ENCODE assay signal across 8 cellular contexts in the genomic region with DNA sequence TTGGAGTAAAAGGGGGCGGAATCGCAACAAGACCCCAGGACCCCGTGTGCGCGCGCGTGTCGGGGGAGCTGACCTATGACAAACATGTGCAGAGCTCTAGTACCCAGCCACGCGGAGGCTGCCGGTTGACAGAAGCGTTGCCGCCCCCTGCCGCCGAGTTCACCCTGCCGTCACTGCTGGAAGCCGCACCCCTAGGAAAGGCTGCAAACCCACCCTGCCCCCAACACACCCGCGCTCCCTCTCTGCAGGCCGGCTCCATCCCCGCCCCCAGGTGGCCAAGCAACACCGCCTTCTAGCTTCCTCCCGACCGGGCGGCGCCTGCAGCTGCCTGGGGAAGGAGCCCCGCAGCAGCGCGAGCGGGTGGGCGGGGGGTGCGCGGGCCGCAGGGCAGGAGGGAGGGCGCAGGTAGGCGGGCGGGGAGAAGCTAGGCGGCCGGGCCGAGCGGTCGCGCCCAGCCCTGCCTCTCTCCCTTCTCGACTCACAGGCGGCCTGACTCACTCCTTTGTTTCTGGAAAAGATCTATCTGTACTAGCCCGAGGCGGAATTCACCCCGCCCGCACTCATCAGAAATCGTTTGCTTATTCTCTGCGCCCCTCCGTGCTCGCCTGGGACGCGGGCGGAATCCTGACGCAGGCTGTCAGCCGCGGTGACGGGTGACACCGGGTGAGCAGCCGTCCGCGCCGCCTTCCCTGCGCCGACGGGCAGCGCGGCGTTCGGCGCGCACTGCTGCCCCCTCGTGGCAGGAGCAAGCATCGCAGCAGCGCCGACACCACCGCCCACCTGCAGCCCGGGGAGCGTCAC.
A peak's percentile ranks its signal among the peaks of the same experiment; 100 is the strongest.
DNase-seq lines count a peak whose midpoint lies in the region; ATAC-seq and TF ChIP-seq lines count a peak whose summit lies in the region.

No MANE protein-coding gene starts in this region.

- H3K9me3 ChIP-seq in SJCRH30 (replicated peaks) = no peaks in the 10 kb centered on the region

- peak; percentile 87 for ATAC-seq in HG02571 (IDR thresholded peaks at IDR 0.05; ENCODE audit: unreplicated experiment)

- H3K27ac ChIP-seq in SJCRH30 = peak overlapping the region; percentile 69

- H3K36me3 ChIP-seq in GM06990 (ENCODE audit: control insufficient read depth, insufficient read depth, low read length) (no peaks in the 10 kb centered on the region), SJCRH30 (no peaks in the 10 kb centered on the region)

- no peaks in the 10 kb centered on the region; the same call in 1 of the 2 replicates for H3K27me3 ChIP-seq in GM06990 (replicated peaks; ENCODE audit: control insufficient read depth, insufficient read depth, low read length)
- H3K27me3 ChIP-seq in SJCRH30 = no peaks in the 10 kb centered on the region

- H3K4me3 ChIP-seq in GM06990 (replicated peaks; ENCODE audit: low read depth, low read length) (peak overlapping the region; percentile 65), SJCRH30 (peak overlapping the region; percentile 62)

- H3K4me1 ChIP-seq in SJCRH30 = peaks cover 6% of the 10 kb centered on the region; the same call in 1 of the 2 replicates

- DNase-seq in GM06990 (ENCODE audit: extremely low read depth, insufficient read length) = peak; percentile 87
- DNase-seq in MV-4-11 (lab: John Stamatoyannopoulos, UW) = peak; percentile 46
- DNase-seq in SJCRH30 = peak; percentile 91 to 92
- peak; percentile 91 for DNase-seq in activated naive CD4-positive, alpha-beta T cell treated with Interleukin-2 at 50 U/mL for 16 hours
- DNase-seq in germinal center (ENCODE audit: low spot score) = peak; percentile 89
- peak; percentile 69 for DNase-seq in non-pigmented ciliary epithelial cell (ENCODE audit: low read depth)
- DNase-seq in superior temporal gyrus (ENCODE audit: extremely low spot score) = peak; percentile 79

- peak; percentile 83 for TF ChIP-seq CTCF in GM06990 (IDR thresholded peaks at IDR 0.05; ENCODE audit: insufficient read depth, low read length, poor library complexity, severe bottlenecking)

Comparison
In these comparisons a context has a peak if more than half of its experiments do, and no peak if none do; other contexts are left out.
1. Peak in every context shown above with its lines: DNase-seq, ATAC-seq, H3K4me3 ChIP-seq and H3K27ac ChIP-seq.